Comparison of ENCODE assay signal across 29 cellular contexts in the genomic region with DNA sequence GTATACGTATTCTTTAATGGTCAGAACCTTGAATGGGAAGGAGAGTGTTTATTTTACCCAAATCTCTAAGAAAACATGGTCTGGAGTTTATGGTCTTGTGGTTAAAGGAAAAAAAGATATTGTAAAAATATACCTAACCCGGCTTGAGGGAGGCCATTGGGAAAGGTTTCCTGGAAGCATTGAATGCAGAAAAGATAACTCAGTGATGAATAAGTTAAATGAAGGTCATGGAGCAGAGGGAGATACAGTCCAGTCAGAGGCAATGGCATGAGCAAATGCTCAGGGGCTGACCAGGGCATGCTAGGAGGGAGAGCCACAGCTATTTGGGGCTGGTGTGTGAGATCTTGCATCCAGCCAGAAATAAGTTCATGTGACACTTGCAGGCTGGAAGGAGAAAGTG.
"Had no signal": no experiment of that assay in that cellular context is flagged by ENCODE, and none has a peak within 500 bp of the region (broad histone marks: within the 10 kb centered on the region; RNA-seq: fewer than 3 reads in every experiment).

No MANE protein-coding gene starts in this region.

- FAIRE-seq: pancreas, TTC549 had no signal

- H3K27me3 ChIP-seq: ascending aorta, hepatocyte, pancreas, right lobe of liver, testis had no signal

- H3K36me3 Mint-ChIP-seq: activated naive CD4-positive, alpha-beta T cell treated with anti-CD3 and anti-CD28 coated beads, Interleukin-2, amount 50 U/mL, for 72 hours; immature natural killer cell; natural killer cell treated with Interleukin-12 subunit alpha and Interleukin-12 subunit beta and Interleukin-15 and Interleukin-18, amount 100 ng/mL, for 72 hours; T-cell; type B pancreatic cell had no signal

- H3K9me3 Mint-ChIP-seq: immature natural killer cell; natural killer cell treated with Interleukin-12 subunit alpha and Interleukin-12 subunit beta and Interleukin-15 and Interleukin-18, amount 100 ng/mL, for 72 hours had no signal

- H3K79me2 ChIP-seq: hepatocyte had no signal

- ATAC-seq: activated CD8-positive, alpha-beta T cell treated with anti-CD3 and anti-CD28 coated beads, Interleukin-2, amount 10 ng/mL, durations not matched to agents 7 days and 5 days; activated naive CD4-positive, alpha-beta T cell treated with anti-CD3 and anti-CD28 coated beads, Interleukin-2, amount 50 U/mL, for 72 hours; left ventricle myocardium superior; natural killer cell treated with Interleukin-12 subunit alpha and Interleukin-12 subunit beta and Interleukin-15 and Interleukin-18, amount 100 ng/mL, for 72 hours; pancreas; right lobe of liver; SK-N-SH treated with all-trans-retinoic acid at 6 μM for 48 hours; stimulated activated naive B cell treated with anti-CD40 and anti-IgM and Interleukin-4, amounts not matched to agents 10 μg/mL and 1 μg/mL and 100 μg/mL, for 72 hours; T-cell had no signal

- H3K27ac ChIP-seq: ascending aorta, epithelial cell of prostate, hepatocyte, pancreas, right lobe of liver, testis had no signal

- DNase-seq: activated CD4-positive, alpha-beta T cell treated with anti-CD3 and anti-CD28 coated beads for 1 hour; activated CD4-positive, alpha-beta T cell treated with anti-CD3 and anti-CD28 coated beads, Interleukin-2, amount 50 U/mL, for 1 hour; activated CD8-positive, alpha-beta T cell treated with anti-CD3 and anti-CD28 coated beads, Interleukin-2, amount 10 ng/mL, durations not matched to agents 7 days and 5 days; activated T-cell treated with anti-CD3 and anti-CD28 coated beads, Interleukin-2, amount 50 U/mL, for 1 hour; cerebellar nuclear complex; cortex of kidney; foreskin melanocyte; glutamatergic neuron; immature natural killer cell; left ventricle myocardium superior; mammary epithelial cell; midbrain; pancreas; right lobe of liver; stimulated activated CD4-positive, alpha-beta T cell treated with anti-CD3 and anti-CD28 coated beads, Interleukin-15, amount 100 ng/mL, for 24 hours; stimulated activated CD8-positive, alpha-beta memory T cell treated with anti-CD3 and anti-CD28 coated beads, Interleukin-4, amount 100 ng/mL, for 48 hours; stimulated activated naive B cell treated with anti-CD40 and anti-IgM and Interleukin-4, amounts not matched to agents 10 μg/mL and 1 μg/mL and 100 μg/mL, for 72 hours; T-cell; testis had no signal

- H3K36me3 ChIP-seq: ascending aorta, pancreas, right lobe of liver had no signal

- H3K27ac Mint-ChIP-seq: activated CD8-positive, alpha-beta T cell treated with anti-CD3 and anti-CD28 coated beads, Interleukin-2, amount 10 ng/mL, durations not matched to agents 7 days and 5 days; activated naive CD4-positive, alpha-beta T cell treated with anti-CD3 and anti-CD28 coated beads, Interleukin-2, amount 50 U/mL, for 72 hours; immature natural killer cell; natural killer cell treated with Interleukin-12 subunit alpha and Interleukin-12 subunit beta and Interleukin-15 and Interleukin-18, amount 100 ng/mL, for 72 hours; stimulated activated naive B cell treated with anti-CD40 and anti-IgM and Interleukin-4, amounts not matched to agents 10 μg/mL and 1 μg/mL and 100 μg/mL, for 72 hours; T-cell; T-helper 2 cell treated with Interferon-gamma antibody and Interleukin-4, amounts not matched to agents 5 μg/mL and 100 μg/mL, for 36 hours; type B pancreatic cell had no signal

- H3K4me3 Mint-ChIP-seq: activated CD8-positive, alpha-beta T cell treated with anti-CD3 and anti-CD28 coated beads, Interleukin-2, amount 10 ng/mL, durations not matched to agents 7 days and 5 days; immature natural killer cell; natural killer cell treated with Interleukin-12 subunit alpha and Interleukin-12 subunit beta and Interleukin-15 and Interleukin-18, amount 100 ng/mL, for 72 hours; stimulated activated naive B cell treated with anti-CD40 and anti-IgM and Interleukin-4, amounts not matched to agents 10 μg/mL and 1 μg/mL and 100 μg/mL, for 72 hours; T-cell; T-helper 2 cell treated with Interferon-gamma antibody and Interleukin-4, amounts not matched to agents 5 μg/mL and 100 μg/mL, for 36 hours; type B pancreatic cell had no signal

- H2AFZ ChIP-seq: hepatocyte had no signal

- H3K4me1 Mint-ChIP-seq: immature natural killer cell; stimulated activated naive B cell treated with anti-CD40 and anti-IgM and Interleukin-4, amounts not matched to agents 10 μg/mL and 1 μg/mL and 100 μg/mL, for 72 hours; T-cell had no signal

- H3K4me3 ChIP-seq: ascending aorta, hepatocyte, pancreas, right lobe of liver, smooth muscle cell, testis had no signal

- H3K4me2 ChIP-seq: hepatocyte, smooth muscle cell had no signal

- H3K9me3 ChIP-seq: ascending aorta, pancreas, right lobe of liver, testis had no signal

- H3K27me3 Mint-ChIP-seq: stimulated activated naive B cell treated with anti-CD40 and anti-IgM and Interleukin-4, amounts not matched to agents 10 μg/mL and 1 μg/mL and 100 μg/mL, for 72 hours; type B pancreatic cell had no signal

- H3K4me1 ChIP-seq: ascending aorta, pancreas, testis had no signal
